1 cellular context compared by ENCODE assay signal in genomic region chr2:218908721-218909619, GRCh38.
TF ChIP-seq lines count a peak whose summit lies in the region.

No MANE protein-coding gene starts in this region.

TF ChIP-seq in K562, 482 proteins besides CTCF, POLR2A, EP300 and RAD21 (continued from another document and continues in another):
- no peak for TF ChIP-seq USF1 (CRISPR knock-in tag; IDR thresholded peaks at IDR 0.05)
- no peak for TF ChIP-seq U2AF2 (optimal IDR thresholded peaks at IDR 0.05; ENCODE audit: low read depth, low read length)
- TF ChIP-seq NCOA2 (IDR thresholded peaks at IDR 0.05; ENCODE audit: partially characterized antibody in 2 of 2): no peak
- TF ChIP-seq TARDBP (IDR thresholded peaks at IDR 0.05): no peak
- 0 out of 2 replicates have a peak, but pooled peaks have one; percentile 57 for TF ChIP-seq POLR2H (tag; IDR thresholded peaks at IDR 0.05; ENCODE audit: low read depth)
- no peak for TF ChIP-seq CBFA2T2 (conservative IDR thresholded peaks at IDR 0.05)
- TF ChIP-seq POLR3G (IDR thresholded peaks at IDR 0.05; ENCODE audit: extremely low read depth, insufficient read length, insufficient replicate concordance): no peak
- no peak for TF ChIP-seq PBX2 (CRISPR knock-in tag; IDR thresholded peaks at IDR 0.05; ENCODE audit: low read depth)
- no peak for TF ChIP-seq PBX2 (tag; conservative IDR thresholded peaks at IDR 0.05; ENCODE audit: low read depth)
- peak; percentile 42; the same call in 1 of the 2 replicates for TF ChIP-seq ATF7 (IDR thresholded peaks at IDR 0.05)
- no peak for TF ChIP-seq TSC22D4 (tag; IDR thresholded peaks at IDR 0.05)
- no peak for TF ChIP-seq FOXO4 (CRISPR knock-in tag; IDR thresholded peaks at IDR 0.05)
- TF ChIP-seq ZNF347 (CRISPR knock-in tag; IDR thresholded peaks at IDR 0.05; ENCODE audit: low read depth): no peak
- TF ChIP-seq TAF1 (IDR thresholded peaks at IDR 0.05; ENCODE audit: control insufficient read depth, extremely low read depth, insufficient read depth, low read length, severe bottlenecking): peak; percentile 90
- no peak for TF ChIP-seq ZNF766 (CRISPR knock-in tag; conservative IDR thresholded peaks at IDR 0.05)
- no peak for TF ChIP-seq HCFC1 (IDR thresholded peaks at IDR 0.05; ENCODE audit: low read depth, low read length)
- TF ChIP-seq PHF8 (IDR thresholded peaks at IDR 0.05; ENCODE audit: borderline replicate concordance, low read length): peak; percentile 77; the same call in 1 of the 2 replicates
- no peak for TF ChIP-seq NR3C1 (CRISPR knock-in tag; IDR thresholded peaks at IDR 0.05)
- no peak for TF ChIP-seq ZNF436 (CRISPR knock-in tag; IDR thresholded peaks at IDR 0.05)
- TF ChIP-seq SPI1 (IDR thresholded peaks at IDR 0.05; ENCODE audit: borderline replicate concordance, low read depth, low read length): no peak
- no peak for TF ChIP-seq ZSCAN32 (CRISPR knock-in tag; IDR thresholded peaks at IDR 0.05)
- TF ChIP-seq HIVEP1 (CRISPR knock-in tag; IDR thresholded peaks at IDR 0.05): no peak
- TF ChIP-seq RUNX1 (IDR thresholded peaks at IDR 0.05; ENCODE audit: low read depth): no peak
- TF ChIP-seq ZKSCAN8 (CRISPR knock-in tag; IDR thresholded peaks at IDR 0.05): no peak
- TF ChIP-seq THAP12 (CRISPR knock-in tag; IDR thresholded peaks at IDR 0.05): no peak
- no peak for TF ChIP-seq ZNF253 (CRISPR knock-in tag; conservative IDR thresholded peaks at IDR 0.05)
- TF ChIP-seq FOXK2 (conservative IDR thresholded peaks at IDR 0.05 in 1 of 2, IDR thresholded peaks at IDR 0.05 in 1 of 2; ENCODE audit: low read depth in 2 of 2): peak; percentile 69 to 71
- peak; percentile 86 for TF ChIP-seq SUPT5H (IDR thresholded peaks at IDR 0.05)
- peak; percentile 69; the same call in 1 of the 2 replicates for TF ChIP-seq CTBP1 (IDR thresholded peaks at IDR 0.05; ENCODE audit: borderline replicate concordance)
- peak; percentile 49; the same call in 1 of the 2 replicates for TF ChIP-seq RNF2 (IDR thresholded peaks at IDR 0.05)
- TF ChIP-seq SMARCA4 (IDR thresholded peaks at IDR 0.05): no peak
- TF ChIP-seq ZNF511 (CRISPR knock-in tag; IDR thresholded peaks at IDR 0.05): peak; percentile 47; the same call in 1 of the 2 replicates
- TF ChIP-seq ZNF263 (CRISPR knock-in tag; IDR thresholded peaks at IDR 0.05; ENCODE audit: borderline replicate concordance): peak; percentile 20; the same call in 1 of the 2 replicates
- no peak for TF ChIP-seq RERE (CRISPR knock-in tag; IDR thresholded peaks at IDR 0.05; ENCODE audit: borderline replicate concordance)
- TF ChIP-seq ZNF282 (CRISPR knock-in tag; IDR thresholded peaks at IDR 0.05): no peak
- TF ChIP-seq ZNF707 (CRISPR knock-in tag; conservative IDR thresholded peaks at IDR 0.05): no peak
- peak; percentile 29; the same call in 1 of the 2 replicates for TF ChIP-seq ZNF740 (CRISPR knock-in tag; IDR thresholded peaks at IDR 0.05)
- no peak for TF ChIP-seq ZNF740 (tag; IDR thresholded peaks at IDR 0.05)
- TF ChIP-seq ZNF431 (CRISPR knock-in tag; IDR thresholded peaks at IDR 0.05): no peak
- peak; percentile 53 to 61 for TF ChIP-seq E2F6 (IDR thresholded peaks at IDR 0.05; ENCODE audit: borderline replicate concordance in 1 of 2, extremely low read depth in 1 of 2, insufficient read depth in 1 of 2, insufficient read length in 1 of 2, low read depth in 1 of 2, low read length in 1 of 2, poor library complexity in 1 of 2, severe bottlenecking in 1 of 2)
- TF ChIP-seq STAT6 (CRISPR knock-in tag; IDR thresholded peaks at IDR 0.05): 0 out of 2 replicates have a peak, but pooled peaks have one; percentile 45
- peak; percentile 59; the same call in 1 of the 2 replicates for TF ChIP-seq E2F1 (CRISPR knock-in tag; IDR thresholded peaks at IDR 0.05)
- TF ChIP-seq LARP7 (IDR thresholded peaks at IDR 0.05): no peak
- no peak for TF ChIP-seq WHSC1 (IDR thresholded peaks at IDR 0.05; ENCODE audit: low read length)
- TF ChIP-seq PHF20 (IDR thresholded peaks at IDR 0.05; ENCODE audit: partially characterized antibody): no peak
- peak; percentile 24; the same call in 1 of the 2 replicates for TF ChIP-seq C11orf30 (IDR thresholded peaks at IDR 0.05; ENCODE audit: low read depth)
